12 cellular contexts compared by ENCODE assay signal in genomic region chr18:35136248-35136647, GRCh38.
"Had no signal": no experiment of that assay in that cellular context is flagged by ENCODE, and none has a peak within 500 bp of the region (broad histone marks: within the 10 kb centered on the region; RNA-seq: fewer than 3 reads in every experiment).

No MANE protein-coding gene starts in this region.

- H2AFZ ChIP-seq: parathyroid adenoma had no signal

- H3K79me2 ChIP-seq: parathyroid adenoma had no signal

- H3K27me3 ChIP-seq: ascending aorta, suprapubic skin had no signal

- H3K9ac ChIP-seq: parathyroid adenoma had no signal

- ATAC-seq: SK-N-SH treated with all-trans-retinoic acid at 6 μM for 48 hours had no signal

- H3K9me3 ChIP-seq: ascending aorta, suprapubic skin had no signal

- H3K27ac ChIP-seq: ascending aorta, parathyroid adenoma, suprapubic skin had no signal

- H3K27me3 Mint-ChIP-seq: activated B cell treated with CpG ODN at 0.5 μM for 24 hours; activated CD4-positive, alpha-beta T cell treated with anti-CD3 and anti-CD28 coated beads, Interleukin-2, amount 10 ng/mL, durations not matched to agents 24 days and 14 days; activated naive CD8-positive, alpha-beta T cell treated with anti-CD3 and anti-CD28 coated beads, Interleukin-2, amount 10 ng/mL, durations not matched to agents 7 days and 5 days had no signal

- H3K4me1 ChIP-seq: ascending aorta, suprapubic skin had no signal

- H3K9me3 Mint-ChIP-seq: activated B cell treated with CpG ODN at 0.5 μM for 24 hours; activated CD4-positive, alpha-beta T cell treated with anti-CD3 and anti-CD28 coated beads, Interleukin-2, amount 10 ng/mL, durations not matched to agents 24 days and 14 days; activated naive CD8-positive, alpha-beta T cell treated with anti-CD3 and anti-CD28 coated beads, Interleukin-2, amount 10 ng/mL, durations not matched to agents 7 days and 5 days had no signal

- H3K27ac Mint-ChIP-seq: activated B cell treated with CpG ODN at 0.5 μM for 24 hours; activated CD4-positive, alpha-beta T cell treated with anti-CD3 and anti-CD28 coated beads, Interleukin-2, amount 10 ng/mL, durations not matched to agents 24 days and 14 days; activated naive CD8-positive, alpha-beta T cell treated with anti-CD3 and anti-CD28 coated beads, Interleukin-2, amount 10 ng/mL, durations not matched to agents 7 days and 5 days had no signal

- H3K4me3 Mint-ChIP-seq: activated B cell treated with CpG ODN at 0.5 μM for 24 hours; activated CD4-positive, alpha-beta T cell treated with anti-CD3 and anti-CD28 coated beads, Interleukin-2, amount 10 ng/mL, durations not matched to agents 24 days and 14 days; activated naive CD8-positive, alpha-beta T cell treated with anti-CD3 and anti-CD28 coated beads, Interleukin-2, amount 10 ng/mL, durations not matched to agents 7 days and 5 days had no signal

- H3K4me3 ChIP-seq: ascending aorta, suprapubic skin had no signal

- DNase-seq: activated B cell treated with CpG ODN at 0.5 μM for 24 hours; activated CD4-positive, alpha-beta T cell treated with anti-CD3 and anti-CD28 coated beads, Interleukin-2, amount 10 ng/mL, durations not matched to agents 24 days and 14 days; activated effector memory CD4-positive, alpha-beta T cell treated with anti-CD3 and anti-CD28 coated beads, Interleukin-2, amount 50 U/mL, for 16 hours; activated naive CD8-positive, alpha-beta T cell treated with anti-CD3 and anti-CD28 coated beads, Interleukin-2, amount 10 ng/mL, durations not matched to agents 7 days and 5 days; activated T-cell treated with anti-CD3 and anti-CD28 coated beads, Interleukin-2, amount 50 U/mL, for 1 hour; foreskin melanocyte; kidney; stimulated activated naive CD4-positive, alpha-beta T cell had no signal
